In the genomic region with DNA sequence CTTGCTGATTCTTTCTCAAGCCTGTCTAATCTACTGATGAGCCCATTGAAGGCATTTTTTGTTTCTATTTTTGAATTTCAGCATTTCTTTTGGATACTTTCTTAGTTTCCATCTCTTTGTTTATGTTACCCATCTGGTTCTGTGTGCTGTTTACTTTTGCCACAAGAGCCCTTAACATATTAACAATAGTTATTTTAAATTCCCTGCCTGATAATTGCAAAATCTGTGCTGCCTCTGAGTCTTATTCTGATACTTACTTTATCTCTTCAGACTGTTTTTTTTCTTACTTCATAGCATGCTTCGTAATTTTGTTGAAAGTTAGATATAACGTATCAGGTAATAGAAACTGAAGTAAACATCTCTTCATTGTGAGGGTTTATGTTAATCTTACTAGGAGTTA, we compare ENCODE assay signal across 20 cellular contexts.
DNase-seq lines count a peak whose midpoint lies in the region; ATAC-seq and TF ChIP-seq lines count a peak whose summit lies in the region.
"Had no signal": no experiment of that assay in that cellular context is flagged by ENCODE, and none has a peak within 500 bp of the region (broad histone marks: within the 10 kb centered on the region; RNA-seq: fewer than 3 reads in every experiment).

No MANE protein-coding gene starts in this region.

- no peak overlapping the region for H2AK5ac ChIP-seq in IMR-90 (ENCODE audit: low read depth, low read length)

- intact Hi-C loops in IMR-90 (cut with micrococcal nuclease) = no loop called here
- intact Hi-C loops in colonic mucosa (cut with DNase I) = no loop called here
- intact Hi-C loops in left lung (cut with DNase I) = no loop called here
- intact Hi-C loops in CD4-positive, alpha-beta memory T cell (cut with micrococcal nuclease) = no loop called here

- no peaks in the 10 kb centered on the region for H3K36me3 Mint-ChIP-seq in CD4-positive, alpha-beta memory T cell
- H3K36me3 Mint-ChIP-seq: CD14-positive monocyte; CD8-positive, alpha-beta memory T cell; IgD-negative memory B cell had no signal

- no peak overlapping the region for H2BK5ac ChIP-seq in IMR-90 (ENCODE audit: low read depth, low read length, poor library complexity, severe bottlenecking)

- H3K27me3 Mint-ChIP-seq in CD4-positive, alpha-beta memory T cell = peaks cover 0 to 1% of the 10 kb centered on the region in 2 donors
- H3K27me3 Mint-ChIP-seq: CD8-positive, alpha-beta memory T cell; IgD-negative memory B cell had no signal

- no peaks in the 10 kb centered on the region for H3K79me1 ChIP-seq in IMR-90 (ENCODE audit: low read depth in 1 of 2, low read length in 2 of 2)

- H3K9me3 ChIP-seq in IMR-90 (ENCODE audit: control insufficient read depth, insufficient read depth, low read length) (no peaks in the 10 kb centered on the region; the same call in 1 of the 2 replicates), colonic mucosa (no peaks in the 10 kb centered on the region), left lung (peaks cover 0 to 9% of the 10 kb centered on the region in 2 donors), mucosa of rectum (ENCODE audit: control insufficient read depth in 2 of 2, low read length in 2 of 2) (no peaks in the 10 kb centered on the region)
- H3K9me3 ChIP-seq in CD4-positive, alpha-beta memory T cell (ENCODE audit: control insufficient read depth in 1 of 2, low read length in 2 of 2) = no peaks in the 10 kb centered on the region
- H3K9me3 ChIP-seq: BLaER1 had no signal

- TF ChIP-seq POLR2A in IMR-90 (IDR thresholded peaks at IDR 0.05; ENCODE audit: low read depth, low read length) = no peak

- H3K4me3 ChIP-seq in IMR-90 (ENCODE audit: insufficient read depth, low read depth, low read length) (no peak overlapping the region), colonic mucosa (no peak overlapping the region), left lung (no peak overlapping the region), mucosa of rectum (ENCODE audit: low read length in 2 of 2) (peak overlapping the region; percentile 11 to 16)
- H3K4me3 ChIP-seq in CD4-positive, alpha-beta memory T cell (ENCODE audit: low read length in 2 of 2) = no peak overlapping the region
- H3K4me3 ChIP-seq: BLaER1, GM23338 had no signal

- H3K27me3 ChIP-seq in IMR-90 (ENCODE audit: control insufficient read depth, insufficient read depth, low read length) = no peaks in the 10 kb centered on the region
- H3K27me3 ChIP-seq in colonic mucosa = no peaks in the 10 kb centered on the region
- H3K27me3 ChIP-seq in left lung = no peaks in the 10 kb centered on the region
- H3K27me3 ChIP-seq in mucosa of rectum (ENCODE audit: control insufficient read depth in 2 of 2, insufficient read depth in 2 of 2, low read length in 2 of 2) = no peaks in the 10 kb centered on the region
- no peaks in the 10 kb centered on the region for H3K27me3 ChIP-seq in CD4-positive, alpha-beta memory T cell (ENCODE audit: insufficient read depth, low read length)
- H3K27me3 ChIP-seq: BLaER1 had no signal

- CTCF ChIA-PET in IMR-90 (lab: Yijun Ruan, JAX) = interaction anchor here (1.0 kb wide), 1 partner anchor 16 kb away, joined by 3 read pairs; no protein-coding TSS in a partner anchor
- CTCF ChIA-PET in CD4-positive, alpha-beta memory T cell (lab: Charles Lee; ENCODE audit: partially characterized antibody) = no interaction called here

- in situ Hi-C loops in IMR-90 (cut with MboI; ENCODE audit: low sequenced_read_pairs) = no loop called here

- H3K18ac ChIP-seq in IMR-90 (ENCODE audit: low read depth, low read length) = no peak overlapping the region

- H3K27ac Mint-ChIP-seq in CD4-positive, alpha-beta memory T cell = no peak overlapping the region
- H3K27ac Mint-ChIP-seq: CD8-positive, alpha-beta memory T cell; GM23338; HFFc6; IgD-negative memory B cell had no signal

- POLR2A ChIA-PET in IMR-90 (lab: Charles Lee; ENCODE audit: unreplicated experiment) = no interaction called here
- POLR2A ChIA-PET in CD4-positive, alpha-beta memory T cell (lab: Charles Lee; ENCODE audit: partially characterized antibody) = no interaction called here

- no peaks in the 10 kb centered on the region for H3K9me1 ChIP-seq in IMR-90 (ENCODE audit: insufficient read depth, low read length)

- H3K4me3 Mint-ChIP-seq in CD4-positive, alpha-beta memory T cell = no peak overlapping the region
- H3K4me3 Mint-ChIP-seq: CD14-positive monocyte; CD8-positive, alpha-beta memory T cell; GM23338; HFFc6; IgD-negative memory B cell had no signal

- H3K4ac ChIP-seq in IMR-90 (ENCODE audit: low read depth, low read length) = no peak overlapping the region

- H3K56ac ChIP-seq in IMR-90 (ENCODE audit: extremely low read depth, insufficient read depth, low read length) = no peak overlapping the region

- no peak overlapping the region for H2BK120ac ChIP-seq in IMR-90 (ENCODE audit: low read depth, low read length)

- peak; percentile 37 for ATAC-seq in IMR-90 (ENCODE audit: low read depth)
- peak; percentile 52 for ATAC-seq in left lung
- ATAC-seq: GM23338, HCT116 had no signal

- H3K14ac ChIP-seq in IMR-90 (replicated peaks; ENCODE audit: low read depth, low read length) = no peak overlapping the region

- H3K27ac ChIP-seq in IMR-90 (ENCODE audit: insufficient read depth, low read length) = no peak overlapping the region
- H3K27ac ChIP-seq in colonic mucosa = peak overlapping the region; percentile 79
- H3K27ac ChIP-seq in left lung = peak overlapping the region in 1 of 2 donors; percentile 61
- peak overlapping the region; percentile 69 to 83 for H3K27ac ChIP-seq in mucosa of rectum (ENCODE audit: low read depth in 2 of 2, low read length in 2 of 2)
- H3K27ac ChIP-seq in CD4-positive, alpha-beta memory T cell (ENCODE audit: low read depth, low read length) = no peak overlapping the region
- H3K27ac ChIP-seq: BLaER1 had no signal

- H2BK15ac ChIP-seq in IMR-90 (ENCODE audit: low read depth, low read length) = no peak overlapping the region

- no peak overlapping the region for H3K4me2 ChIP-seq in IMR-90 (ENCODE audit: low read depth, low read length)
- H3K4me2 ChIP-seq: BLaER1, GM23338 had no signal

- dilution Hi-C loops in IMR-90 (cut with HindIII; ENCODE audit: low sequenced_read_pairs, unreplicated experiment) = no loop called here

- no TSS peak for BruUV-seq in IMR-90 (replicated peaks; lab: Mats Ljungman, UMichigan)

- no peak overlapping the region for H4K91ac ChIP-seq in IMR-90 (ENCODE audit: insufficient read depth, low read depth, low read length)

- H2BK20ac ChIP-seq in IMR-90 (ENCODE audit: low read depth, low read length) = no peak overlapping the region

- no peak for TF ChIP-seq CTCF in IMR-90 (conservative IDR thresholded peaks at IDR 0.05; ENCODE audit: low read depth, low read length)
- no peak for TF ChIP-seq CTCF in colonic mucosa (IDR thresholded peaks at IDR 0.05)
- TF ChIP-seq CTCF in left lung (IDR thresholded peaks at IDR 0.05) = no peak

- no peak for TF ChIP-seq RAD21 in IMR-90 (IDR thresholded peaks at IDR 0.05; ENCODE audit: low read length)

- H3K4me1 ChIP-seq in IMR-90 (ENCODE audit: control insufficient read depth, insufficient read depth, low read length) (no peaks in the 10 kb centered on the region), colonic mucosa (no peaks in the 10 kb centered on the region), left lung (peaks cover 0 to 5% of the 10 kb centered on the region in 2 donors), mucosa of rectum (ENCODE audit: control insufficient read depth in 2 of 2, insufficient read depth in 2 of 2, low read length in 2 of 2) (peaks cover 18 to 31% of the 10 kb centered on the region in 2 donors)
- no peaks in the 10 kb centered on the region for H3K4me1 ChIP-seq in CD4-positive, alpha-beta memory T cell (ENCODE audit: insufficient read depth, low read length)

- no peak for DNase-seq in IMR-90
- DNase-seq in colonic mucosa = no peak
- no peak for DNase-seq in left lung
- no peak for DNase-seq in CD1c-positive myeloid dendritic cell (ENCODE audit: extremely low spot score)
- DNase-seq in hypothalamus (lab: John Stamatoyannopoulos, UW) = no peak
- no peak for DNase-seq in CD4-positive, alpha-beta memory T cell
- DNase-seq in GM19240 (ENCODE audit: insufficient read length, low spot score) = no peak
- DNase-seq: 8988T; CD8-positive, alpha-beta memory T cell; COR-L47; DMS 273 treated with DMSO at 0.1 percent for 48 hours; DMS79; GDM1; HFFc6 had no signal

- H4K20me1 ChIP-seq in IMR-90 (ENCODE audit: insufficient read depth, low read length) = no peaks in the 10 kb centered on the region
- H4K20me1 ChIP-seq: BLaER1 had no signal

- no peak overlapping the region for H3K23ac ChIP-seq in IMR-90 (ENCODE audit: low read depth, low read length)

- H3K36me3 ChIP-seq in IMR-90 (ENCODE audit: control insufficient read depth, insufficient read depth, low read length) (no peaks in the 10 kb centered on the region), colonic mucosa (no peaks in the 10 kb centered on the region), left lung (no peaks in the 10 kb centered on the region), mucosa of rectum (ENCODE audit: control insufficient read depth in 2 of 2, insufficient read depth in 2 of 2, low read length in 2 of 2) (no peaks in the 10 kb centered on the region)
- H3K36me3 ChIP-seq in CD4-positive, alpha-beta memory T cell (ENCODE audit: insufficient read depth, low read length) = no peaks in the 10 kb centered on the region
- H3K36me3 ChIP-seq: BLaER1 had no signal

- WGBS in IMR-90 (ENCODE audit: extremely low coverage in 2 of 2, insufficient read length in 1 of 2), 2 experiments = no CpG with 5 or more reads among the region's 2 CpGs

- no peaks in the 10 kb centered on the region for H3K4me1 Mint-ChIP-seq in CD4-positive, alpha-beta memory T cell
- H3K4me1 Mint-ChIP-seq: CD14-positive monocyte; CD8-positive, alpha-beta memory T cell; GM23338 had no signal

- no peak overlapping the region for H4K8ac ChIP-seq in IMR-90 (ENCODE audit: low read depth in 2 of 2, low read length in 2 of 2)

- H2AFZ ChIP-seq in IMR-90 (replicated peaks; ENCODE audit: low read length, poor library complexity) = no peak overlapping the region

- H4K5ac ChIP-seq in IMR-90 (ENCODE audit: low read depth, low read length) = no peak overlapping the region

- no peak overlapping the region for H2AK9ac ChIP-seq in IMR-90 (replicated peaks; ENCODE audit: low read depth, low read length, poor library complexity)

- peaks cover 2 to 31% (median 19%) of the 10 kb centered on the region in 8 donors for H3K9me3 Mint-ChIP-seq in CD4-positive, alpha-beta memory T cell
- H3K9me3 Mint-ChIP-seq: GM23338, HFFc6 had no signal

- H3K9ac ChIP-seq in IMR-90 (ENCODE audit: low read depth, low read length) (no peak overlapping the region), colonic mucosa (ENCODE audit: low read depth in 2 of 2, low read length in 2 of 2) (peak overlapping the region in 1 of 2 donors; percentile 59), mucosa of rectum (ENCODE audit: low read depth in 1 of 2, low read length in 2 of 2) (no peak overlapping the region)
- H3K9ac ChIP-seq: BLaER1 had no signal

Comparison
In these comparisons a context has a peak if more than half of its experiments do, and no peak if none do; other contexts are left out.
1. H3K27ac ChIP-seq: peak in colonic mucosa (single experiment) and mucosa of rectum (2 of 2); none in IMR-90 (single experiment) and CD4-positive, alpha-beta memory T cell (single experiment).
2. H3K4me3 ChIP-seq: peak in mucosa of rectum (2 of 2); none in IMR-90 (single experiment), colonic mucosa (single experiment), left lung (0 of 2) and CD4-positive, alpha-beta memory T cell (0 of 2).